8 cellular contexts compared by ENCODE assay signal in the genomic region with DNA sequence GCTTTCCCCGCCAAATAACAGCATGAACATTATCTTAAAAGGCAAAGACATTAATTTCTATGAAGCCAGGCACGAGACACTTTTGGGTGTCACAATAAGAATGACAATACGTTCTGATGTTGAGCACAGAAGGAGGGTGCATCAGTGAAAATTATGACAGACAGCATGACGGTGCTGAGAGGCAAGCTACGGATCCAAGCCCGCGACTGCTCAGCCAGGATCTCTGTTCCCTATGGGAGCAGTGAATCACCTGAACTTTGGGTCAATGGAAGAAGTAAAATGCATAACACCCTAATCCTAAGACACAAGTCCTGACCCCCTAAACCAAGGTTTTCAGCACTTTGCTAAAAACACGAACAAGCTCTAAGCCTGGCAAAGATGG. TPM values are rescaled to one million over a fixed set of nuclear protein-coding genes. Genes with fewer than 3 reads are reported as not detected.
A peak's percentile ranks its signal among the peaks of the same experiment; 100 is the strongest.
DNase-seq lines count a peak whose midpoint lies in the region; TF ChIP-seq lines count a peak whose summit lies in the region.

No MANE protein-coding gene starts in this region.

- no peak for TF ChIP-seq CTCF in esophagus squamous epithelium (IDR thresholded peaks at IDR 0.05)

- H3K9me3 ChIP-seq in SJSA1 (replicated peaks) (no peaks in the 10 kb centered on the region), esophagus squamous epithelium (no peaks in the 10 kb centered on the region)

- no peak for TF ChIP-seq POLR2A in esophagus squamous epithelium (IDR thresholded peaks at IDR 0.05)

- intact Hi-C loops in esophagus squamous epithelium (cut with DNase I) = loop anchor here (10.0 kb wide), 2 partner anchors 70 to 100 kb away; partner anchors contain the start of gene SLC25A29

- H3K27me3 ChIP-seq in SJSA1 (replicated peaks) = no peaks in the 10 kb centered on the region
- no peaks in the 10 kb centered on the region for H3K27me3 ChIP-seq in esophagus squamous epithelium
- H3K27me3 ChIP-seq in rectal smooth muscle tissue (ENCODE audit: control insufficient read depth, insufficient read depth, low read length) = no peaks in the 10 kb centered on the region

- 61 to 67% methylated on average over 8 of the region's 8 CpGs for WGBS in esophagus squamous epithelium, 2 donors

- peak overlapping the region; percentile 78 for H3K4me3 ChIP-seq in GM08714 (ENCODE audit: low read length)
- H3K4me3 ChIP-seq in SJSA1 = peak overlapping the region; percentile 63
- peak overlapping the region; percentile 53 to 79 (median 74) for H3K4me3 ChIP-seq in esophagus squamous epithelium
- peak overlapping the region; percentile 83 for H3K4me3 ChIP-seq in rectal smooth muscle tissue (ENCODE audit: low read length)

- H3K9ac ChIP-seq in rectal smooth muscle tissue (ENCODE audit: low read length) = no peak overlapping the region

- H3K36me3 ChIP-seq in SJSA1 (peaks cover 31% of the 10 kb centered on the region), esophagus squamous epithelium (peaks cover 0 to 5% (median 0%) of the 10 kb centered on the region in 3 donors), rectal smooth muscle tissue (ENCODE audit: control insufficient read depth, insufficient read depth, low read length) (no peaks in the 10 kb centered on the region)

- peaks cover 28% of the 10 kb centered on the region for H3K4me1 ChIP-seq in SJSA1 (replicated peaks)
- peaks cover 12 to 74% (median 30%) of the 10 kb centered on the region in 3 donors for H3K4me1 ChIP-seq in esophagus squamous epithelium
- peaks cover 11% of the 10 kb centered on the region for H3K4me1 ChIP-seq in rectal smooth muscle tissue (ENCODE audit: control insufficient read depth, insufficient read depth, low read length)

- H3K27ac ChIP-seq in SJSA1 (peak overlapping the region; percentile 91), esophagus squamous epithelium (peak overlapping the region; percentile 87 to 95 (median 90)), rectal smooth muscle tissue (ENCODE audit: low read depth, low read length) (peak overlapping the region; percentile 83)

- DNase-seq in SJSA1 (ENCODE audit: low read depth in 1 of 2, low spot score in 2 of 2) (no peak), esophagus squamous epithelium (lab: John Stamatoyannopoulos, UW) (no peak), cerebellum (ENCODE audit: low spot score) (no peak), middle frontal gyrus (ENCODE audit: extremely low spot score, low spot score) (no peak), germinal center (ENCODE audit: low spot score) (no peak)
- DNase-seq in activated CD8-positive, alpha-beta memory T cell treated with anti-CD3 and anti-CD28 coated beads, Interleukin-2, amount 50 U/mL, for 4 hours = no peak

RNA-seq across cellular contexts. Expression of gene WDR25, which starts 1.4 kb away (rescaled TPM):
- total RNA-seq in SJSA1 (2014; rRNA removed; shearing (Covaris generic)) = 10.7 and 11.5 TPM in 2 replicates
- total RNA-seq in esophagus squamous epithelium = 1 to 10 TPM; 2.4 to 6.1 (median 4.7) TPM
- 7.3 TPM for total RNA-seq in cerebellum

RNA-seq across cellular contexts. Expression of gene SLC25A47, which starts 51.7 kb away (rescaled TPM):
- not detected in 2 replicates for total RNA-seq in SJSA1 (2014; rRNA removed; shearing (Covaris generic))
- not detected for total RNA-seq in esophagus squamous epithelium
- not detected for total RNA-seq in cerebellum
